8 cellular contexts compared by ENCODE assay signal in genomic region chr10:132223156-132223590, GRCh38. TPM values are rescaled to one million over a fixed set of nuclear protein-coding genes. Genes with fewer than 3 reads are reported as not detected.
DNase-seq lines count a peak whose midpoint lies in the region; ATAC-seq and TF ChIP-seq lines count a peak whose summit lies in the region.

No MANE protein-coding gene starts in this region.

- H3K27ac Mint-ChIP-seq in activated naive CD4-positive, alpha-beta T cell treated with anti-CD3 and anti-CD28 coated beads, Interleukin-2, amount 10 ng/mL, durations not matched to agents 7 days and 5 days: no peak overlapping the region

- H3K9me3 ChIP-seq in parathyroid adenoma (ENCODE audit: control insufficient read depth, low read length) (no peaks in the 10 kb centered on the region), upper lobe of right lung (no peaks in the 10 kb centered on the region)

- H3K4me3 Mint-ChIP-seq in activated naive CD4-positive, alpha-beta T cell treated with anti-CD3 and anti-CD28 coated beads, Interleukin-2, amount 10 ng/mL, durations not matched to agents 7 days and 5 days: no peak overlapping the region

- peak; percentile 75 for DNase-seq in AG10803 (ENCODE audit: low read depth)
- DNase-seq in SHP77 (lab: John Stamatoyannopoulos, UW): peak; percentile 47 to 61
- peak; percentile 84 for DNase-seq in activated naive CD4-positive, alpha-beta T cell treated with anti-CD3 and anti-CD28 coated beads, Interleukin-2, amount 10 ng/mL, durations not matched to agents 7 days and 5 days
- peak; percentile 12 for DNase-seq in glomerular endothelial cell (ENCODE audit: extremely low read depth, low read depth, low spot score)
- peak; percentile 88 for DNase-seq in upper lobe of right lung

- H2AFZ ChIP-seq in parathyroid adenoma: no peak overlapping the region

- H3K4me2 ChIP-seq in parathyroid adenoma (ENCODE audit: low read length): no peak overlapping the region

- H3K9me3 Mint-ChIP-seq in activated naive CD4-positive, alpha-beta T cell treated with anti-CD3 and anti-CD28 coated beads, Interleukin-2, amount 10 ng/mL, durations not matched to agents 7 days and 5 days: peaks cover 3% of the 10 kb centered on the region

- H3K27ac ChIP-seq in parathyroid adenoma (no peak overlapping the region), upper lobe of right lung (no peak overlapping the region)

- H3K4me1 Mint-ChIP-seq in activated naive CD4-positive, alpha-beta T cell treated with anti-CD3 and anti-CD28 coated beads, Interleukin-2, amount 10 ng/mL, durations not matched to agents 7 days and 5 days: peaks cover 2% of the 10 kb centered on the region

- H3K27me3 ChIP-seq in parathyroid adenoma (ENCODE audit: control insufficient read depth, insufficient read depth, low read length) (no peaks in the 10 kb centered on the region), upper lobe of right lung (no peaks in the 10 kb centered on the region)

- H3K4me3 ChIP-seq in AG10803 (ENCODE audit: low read length) (no peak overlapping the region), parathyroid adenoma (ENCODE audit: low read depth, low read length) (no peak overlapping the region), upper lobe of right lung (no peak overlapping the region)

- TF ChIP-seq CTCF in AG10803 (conservative IDR thresholded peaks at IDR 0.05; ENCODE audit: low read length) (peak; percentile 99), parathyroid adenoma (IDR thresholded peaks at IDR 0.05) (peak; percentile 94), upper lobe of right lung (IDR thresholded peaks at IDR 0.05) (peak; percentile 85)

- no peaks in the 10 kb centered on the region for H3K27me3 Mint-ChIP-seq in activated naive CD4-positive, alpha-beta T cell treated with anti-CD3 and anti-CD28 coated beads, Interleukin-2, amount 10 ng/mL, durations not matched to agents 7 days and 5 days

- CTCF ChIA-PET in activated naive CD4-positive, alpha-beta T cell treated with anti-CD3 and anti-CD28 coated beads, Interleukin-2, amount 10 ng/mL, durations not matched to agents 7 days and 5 days (lab: Charles Lee): interaction anchor here (0.8 to 1.9 kb wide), 3 partner anchors 128 to 226 kb away, joined by 3 to 9 read pairs (median 5); no protein-coding TSS in a partner anchor

- intact Hi-C loops in upper lobe of right lung (cut with DNase I): loop anchor here (10.0 kb wide), 1 partner anchor 232 kb away; no protein-coding TSS in a partner anchor

- H3K9ac ChIP-seq in parathyroid adenoma: no peak overlapping the region

- H3K36me3 Mint-ChIP-seq in activated naive CD4-positive, alpha-beta T cell treated with anti-CD3 and anti-CD28 coated beads, Interleukin-2, amount 10 ng/mL, durations not matched to agents 7 days and 5 days: no peaks in the 10 kb centered on the region

- no peaks in the 10 kb centered on the region for H3K36me3 ChIP-seq in parathyroid adenoma (ENCODE audit: control insufficient read depth, insufficient read depth, low read length)
- H3K36me3 ChIP-seq in upper lobe of right lung: no peaks in the 10 kb centered on the region

- H3K4me1 ChIP-seq in parathyroid adenoma: no peaks in the 10 kb centered on the region
- no peaks in the 10 kb centered on the region for H3K4me1 ChIP-seq in upper lobe of right lung

- H3K79me2 ChIP-seq in parathyroid adenoma: no peaks in the 10 kb centered on the region

- ATAC-seq in GM18870 (IDR thresholded peaks at IDR 0.05; ENCODE audit: unreplicated experiment) (peak; percentile 57), HG03354 (IDR thresholded peaks at IDR 0.05; ENCODE audit: poor library complexity, severe bottlenecking, unreplicated experiment) (peak; percentile 95), upper lobe of right lung (peak; percentile 93)

RNA-seq across cellular contexts. Expression of gene DPYSL4, which starts 36.4 kb away (rescaled TPM):
- total RNA-seq in glomerular endothelial cell (42.2 and 42.6 TPM in 2 replicates), upper lobe of right lung (1.7 TPM)

Comparison
In these comparisons a context has a peak if more than half of its experiments do, and no peak if none do; other contexts are left out.
1. DNase-seq: peak in every context shown above with its lines; median percentile 88 in upper lobe of right lung; 84 in activated naive CD4-positive, alpha-beta T cell treated with anti-CD3 and anti-CD28 coated beads, Interleukin-2, amount 10 ng/mL, durations not matched to agents 7 days and 5 days; 75 in AG10803; 54 in SHP77; 12 in glomerular endothelial cell.
2. RNA of gene DPYSL4, which starts 36.4 kb away (total RNA-seq): 42.2 to 42.6 TPM in glomerular endothelial cell; 1.7 TPM in upper lobe of right lung (single experiment); every median in the first group is over 10 times any median in the second.
3. Peak in every context shown above with its lines, with median percentiles within 50 percentile points of each other: CTCF ChIP-seq and ATAC-seq.